13 cellular contexts compared by ENCODE assay signal in genomic region chr4:184515606-184516005, GRCh38.
"Had no signal": no experiment of that assay in that cellular context is flagged by ENCODE, and none has a peak within 500 bp of the region (broad histone marks: within the 10 kb centered on the region; RNA-seq: fewer than 3 reads in every experiment).

No MANE protein-coding gene starts in this region.

- H3K27me3 Mint-ChIP-seq: stimulated activated naive CD8-positive, alpha-beta T cell treated with anti-CD3 and anti-CD28 coated beads, Interleukin-15, amount 100 ng/mL, for 72 hours had no signal

- DNase-seq: activated naive CD4-positive, alpha-beta T cell treated with anti-CD3 and anti-CD28 coated beads, Interleukin-2, amount 50 U/mL, for 16 hours; cerebellar nuclear complex; glutamatergic neuron; left colon; sigmoid colon; stimulated activated CD4-positive, alpha-beta T cell treated with anti-CD3 and anti-CD28 coated beads, Interleukin-2, amount 100 ng/mL, for 24 hours; stimulated activated naive CD8-positive, alpha-beta T cell treated with anti-CD3 and anti-CD28 coated beads, Interleukin-15, amount 100 ng/mL, for 72 hours; SW 1271; T1000; testis had no signal

- H3K9me3 ChIP-seq: sigmoid colon, SJSA1, testis had no signal

- H3K27ac ChIP-seq: SJSA1, testis had no signal

- H3K4me3 ChIP-seq: lung, sigmoid colon, SJSA1, testis had no signal

- ATAC-seq: left colon; stimulated activated naive CD8-positive, alpha-beta T cell treated with anti-CD3 and anti-CD28 coated beads, Interleukin-15, amount 100 ng/mL, for 72 hours had no signal

- H3K36me3 ChIP-seq: sigmoid colon, SJSA1 had no signal

- H3K4me3 Mint-ChIP-seq: nephron had no signal

- H3K27ac Mint-ChIP-seq: nephron had no signal

- H3K4me1 ChIP-seq: testis had no signal

- H3K27me3 ChIP-seq: sigmoid colon, testis had no signal
